Comparison of ENCODE assay signal across 1 cellular context in genomic region chr19:49497047-49497789, GRCh38.
TF ChIP-seq lines count a peak whose summit lies in the region.

No MANE protein-coding gene starts in this region.

TF ChIP-seq in HEK293, 187 proteins besides CTCF, POLR2A, EP300 and RAD21 (continued from another document):
- TF ChIP-seq ZNF768 (tag by site-specific recombination; IDR thresholded peaks at IDR 0.05) = no peak
- TF ChIP-seq ZNF510 (tag by site-specific recombination; IDR thresholded peaks at IDR 0.05; ENCODE audit: insufficient replicate concordance) = no peak
- peak; percentile 25; the same call in 1 of the 2 replicates for TF ChIP-seq ZNF561 (tag by site-specific recombination; IDR thresholded peaks at IDR 0.05; ENCODE audit: borderline replicate concordance)
- no peak for TF ChIP-seq ZNF404 (tag by site-specific recombination; IDR thresholded peaks at IDR 0.05)
- TF ChIP-seq ZNF621 (tag by site-specific recombination; IDR thresholded peaks at IDR 0.05) = no peak
- no peak for TF ChIP-seq ZNF580 (tag by site-specific recombination; IDR thresholded peaks at IDR 0.05)
